ENCODE assay signal across 18 cellular contexts in the genomic region with DNA sequence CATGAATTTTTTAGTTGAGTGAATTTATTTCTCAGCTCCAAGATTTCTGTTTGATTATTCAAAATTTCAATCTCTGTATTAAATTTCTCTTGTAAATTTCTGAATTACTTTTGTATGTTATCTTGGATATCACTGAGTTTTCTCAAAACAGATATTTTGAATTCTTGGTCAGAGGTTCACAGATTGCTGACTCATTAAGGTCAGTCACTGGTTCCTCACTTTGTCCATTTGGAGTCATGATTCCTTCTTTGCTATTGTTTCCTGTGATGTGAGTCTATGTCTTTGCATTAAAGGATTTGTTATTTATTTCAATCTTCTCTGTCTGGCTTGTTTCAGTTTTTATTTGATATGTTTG. TPM values are rescaled to one million over a fixed set of nuclear protein-coding genes. Genes with fewer than 3 reads are reported as not detected.
A peak's percentile ranks its signal among the peaks of the same experiment; 100 is the strongest.
DNase-seq lines count a peak whose midpoint lies in the region; TF ChIP-seq lines count a peak whose summit lies in the region.
"Had no signal": no experiment of that assay in that cellular context is flagged by ENCODE, and none has a peak within 500 bp of the region (broad histone marks: within the 10 kb centered on the region; RNA-seq: fewer than 3 reads in every experiment).

No MANE protein-coding gene starts in this region.

- H3K27ac Mint-ChIP-seq in activated naive CD4-positive, alpha-beta T cell treated with anti-CD3 and anti-CD28 coated beads for 36 hours, result no peak overlapping the region
- H3K27ac Mint-ChIP-seq in mesothelial cell of epicardium, result no peak overlapping the region

- H3K36me3 Mint-ChIP-seq in activated naive CD4-positive, alpha-beta T cell treated with anti-CD3 and anti-CD28 coated beads for 36 hours (ENCODE audit: low read depth), result no peaks in the 10 kb centered on the region
- H3K36me3 Mint-ChIP-seq in mesothelial cell of epicardium, result no peaks in the 10 kb centered on the region
- H3K36me3 Mint-ChIP-seq: activated naive CD4-positive, alpha-beta T cell treated with anti-CD3 and anti-CD28 coated beads, Interleukin-2, amount 50 U/mL, for 24 hours had no signal

- H3K27me3 Mint-ChIP-seq in activated naive CD4-positive, alpha-beta T cell treated with anti-CD3 and anti-CD28 coated beads for 36 hours (ENCODE audit: low read depth), result no peaks in the 10 kb centered on the region
- peaks cover 4% of the 10 kb centered on the region for H3K27me3 Mint-ChIP-seq in mesothelial cell of epicardium (ENCODE audit: low read depth)
- H3K27me3 Mint-ChIP-seq: activated naive CD4-positive, alpha-beta T cell treated with anti-CD3 and anti-CD28 coated beads, Interleukin-2, amount 50 U/mL, for 24 hours had no signal

- H3K27me3 ChIP-seq in ACC112 (ENCODE audit: insufficient read depth, low read length), result no peaks in the 10 kb centered on the region
- no peaks in the 10 kb centered on the region for H3K27me3 ChIP-seq in GM23248 (replicated peaks; ENCODE audit: insufficient read depth)
- H3K27me3 ChIP-seq in adipocyte (replicated peaks; ENCODE audit: control insufficient read depth, insufficient read depth, low read length), result no peaks in the 10 kb centered on the region
- H3K27me3 ChIP-seq: BLaER1, pancreas, Peyer's patch had no signal

- CTCF ChIA-PET in activated naive CD4-positive, alpha-beta T cell treated with anti-CD3 and anti-CD28 coated beads for 36 hours (lab: Charles Lee), result interaction anchor here (0.9 to 8.1 kb wide), 18 partner anchors 9 to 427 kb away, joined by 3 to 85 read pairs (median 4); partner anchors contain the start of genes ADA2 and IL17RA

- DNase-seq in GM23248, result peak; percentile 60
- DNase-seq in adipocyte (ENCODE audit: low read depth), result no peak
- DNase-seq in fibroblast of mammary gland (ENCODE audit: low read depth), result peak; percentile 34
- DNase-seq in central memory CD4-positive, alpha-beta T cell, result no peak
- no peak for DNase-seq in activated naive CD4-positive, alpha-beta T cell treated with anti-CD3 and anti-CD28 coated beads for 36 hours
- DNase-seq in kidney tubule cell (ENCODE audit: low spot score), result no peak
- no peak for DNase-seq in mesothelial cell of epicardium (ENCODE audit: low spot score in 2 of 2, unreplicated experiment in 2 of 2)
- DNase-seq: MM.1S, SIG-M5, spleen had no signal

- intact Hi-C loops in activated naive CD4-positive, alpha-beta T cell treated with anti-CD3 and anti-CD28 coated beads for 36 hours (cut with micrococcal nuclease), result loop anchor here (1.0 kb wide), 4 partner anchors 85 to 427 kb away; partner anchors contain the start of genes CECR2 and HDHD5

- no peaks in the 10 kb centered on the region for H4K20me1 ChIP-seq in GM23248 (ENCODE audit: insufficient read depth)
- H4K20me1 ChIP-seq: BLaER1 had no signal

- no peaks in the 10 kb centered on the region for H3K9me2 ChIP-seq in GM23248 (ENCODE audit: insufficient read depth)

- H3K4me1 Mint-ChIP-seq in activated naive CD4-positive, alpha-beta T cell treated with anti-CD3 and anti-CD28 coated beads for 36 hours (ENCODE audit: low read depth), result peaks cover 20% of the 10 kb centered on the region
- no peaks in the 10 kb centered on the region for H3K4me1 Mint-ChIP-seq in mesothelial cell of epicardium

- H3K4me1 ChIP-seq in ACC112 (ENCODE audit: control insufficient read depth, insufficient read depth, low read length, unreplicated experiment), result peaks cover 19% of the 10 kb centered on the region
- H3K4me1 ChIP-seq in GM23248 (ENCODE audit: insufficient read depth), result peaks cover 41% of the 10 kb centered on the region
- peaks cover 13% of the 10 kb centered on the region for H3K4me1 ChIP-seq in adipocyte (ENCODE audit: control insufficient read depth, insufficient read depth, low read length)
- H3K4me1 ChIP-seq: pancreas, Peyer's patch had no signal

- no peaks in the 10 kb centered on the region for H3K9me3 Mint-ChIP-seq in activated naive CD4-positive, alpha-beta T cell treated with anti-CD3 and anti-CD28 coated beads for 36 hours
- no peaks in the 10 kb centered on the region for H3K9me3 Mint-ChIP-seq in mesothelial cell of epicardium
- H3K9me3 Mint-ChIP-seq: activated naive CD4-positive, alpha-beta T cell treated with anti-CD3 and anti-CD28 coated beads, Interleukin-2, amount 50 U/mL, for 24 hours; activated T-helper 1 cell treated with anti-CD3 and anti-CD28 coated beads, Interleukin-12 subunit alpha, Interleukin-12 subunit beta, Interleukin-2, Interleukin-4 antibody, amounts not matched to agents 30 ng/mL and 10 ng/mL and 1 ng/mL, durations not matched to agents 14 hours and 24 hours and 36 hours had no signal

- no peaks in the 10 kb centered on the region for H3K9me3 ChIP-seq in GM23248 (ENCODE audit: low read depth)
- H3K9me3 ChIP-seq in adipocyte (ENCODE audit: control insufficient read depth, low read length), result no peaks in the 10 kb centered on the region
- H3K9me3 ChIP-seq: BLaER1, pancreas, Peyer's patch had no signal

- peak overlapping the region; percentile 65 for H3K4me2 ChIP-seq in GM23248 (ENCODE audit: unreplicated experiment)

- in situ Hi-C loops in GM23248 (cut with MboI), result loop anchor here (10.0 kb wide), 2 partner anchors 90 to 430 kb away; no protein-coding TSS in a partner anchor

- H3F3A ChIP-seq in GM23248 (ENCODE audit: insufficient read depth), result peaks cover 26% of the 10 kb centered on the region

- H3K4me3 Mint-ChIP-seq in activated naive CD4-positive, alpha-beta T cell treated with anti-CD3 and anti-CD28 coated beads for 36 hours, result no peak overlapping the region
- H3K4me3 Mint-ChIP-seq in mesothelial cell of epicardium, result no peak overlapping the region

- TF ChIP-seq CTCF in fibroblast of mammary gland (conservative IDR thresholded peaks at IDR 0.05; ENCODE audit: control insufficient read depth, insufficient read depth, low read depth, low read length) (no peak), mesothelial cell of epicardium (IDR thresholded peaks at IDR 0.05; ENCODE audit: unreplicated experiment) (no peak)

- peak overlapping the region; percentile 61 for H3K27ac ChIP-seq in ACC112 (ENCODE audit: low read depth, low read length)
- peak overlapping the region; percentile 72 for H3K27ac ChIP-seq in GM23248
- H3K27ac ChIP-seq: BLaER1, dorsolateral prefrontal cortex, pancreas, Peyer's patch had no signal

- H3K4me3 ChIP-seq in ACC112 (ENCODE audit: low read depth, low read length) (no peak overlapping the region), GM23248 (no peak overlapping the region), adipocyte (ENCODE audit: low read length) (no peak overlapping the region), fibroblast of mammary gland (ENCODE audit: control insufficient read depth, low read depth, low read length) (no peak overlapping the region)
- H3K4me3 ChIP-seq: BLaER1, dorsolateral prefrontal cortex, lung, pancreas, Peyer's patch, spleen had no signal

- no peak overlapping the region for H2AFZ ChIP-seq in ACC112 (ENCODE audit: low read length, unreplicated experiment)
- no peak overlapping the region for H2AFZ ChIP-seq in GM23248

- no peaks in the 10 kb centered on the region for H3K79me2 ChIP-seq in ACC112 (ENCODE audit: control insufficient read depth, insufficient read depth, low read length, unreplicated experiment)
- H3K79me2 ChIP-seq in GM23248 (ENCODE audit: insufficient read depth), result no peaks in the 10 kb centered on the region

- no peaks in the 10 kb centered on the region for H3K36me3 ChIP-seq in ACC112 (ENCODE audit: insufficient read depth, low read length)
- H3K36me3 ChIP-seq in GM23248 (ENCODE audit: low read depth), result no peaks in the 10 kb centered on the region
- H3K36me3 ChIP-seq in adipocyte (ENCODE audit: control insufficient read depth, insufficient read depth, low read length, severe bottlenecking), result no peaks in the 10 kb centered on the region
- H3K36me3 ChIP-seq: BLaER1, pancreas, Peyer's patch, spleen had no signal

- H3K9ac ChIP-seq in GM23248 (no peak overlapping the region), adipocyte (ENCODE audit: low read length) (peak overlapping the region; percentile 22)
- H3K9ac ChIP-seq: BLaER1 had no signal

RNA-seq across cellular contexts. Expression of gene IL17RA, which starts 10.2 kb away (rescaled TPM):
- total RNA-seq in GM23248 (2014; rRNA removed; shearing (Covaris generic)), result 18.3 and 31.6 TPM in 2 replicates
- 13.9 and 15.2 TPM in 2 replicates for polyA plus RNA-seq in GM23248 (2016; fragmentation: Nextera tagmentation; extraction: Ambion mirVana)
- 10 to 100 TPM; 10.2 to 10.7 TPM for total RNA-seq in activated naive CD4-positive, alpha-beta T cell treated with anti-CD3 and anti-CD28 coated beads for 36 hours
- 11.1 to 11.8 TPM (median 11.8 TPM) in 3 replicates for total RNA-seq in mesothelial cell of epicardium

RNA-seq across cellular contexts. Expression of gene TMEM121B, which starts 46.5 kb away (rescaled TPM):
- 0.11 TPM in 1 of 2 replicates, not detected in the other for total RNA-seq in GM23248 (2014; rRNA removed; shearing (Covaris generic))
- not detected in 2 replicates for polyA plus RNA-seq in GM23248 (2016; fragmentation: Nextera tagmentation; extraction: Ambion mirVana)
- total RNA-seq in activated naive CD4-positive, alpha-beta T cell treated with anti-CD3 and anti-CD28 coated beads for 36 hours, result under 1 TPM; 0.19 to 0.22 TPM
- total RNA-seq in mesothelial cell of epicardium, result 1.0 to 1.1 TPM (median 1.1 TPM) in 3 replicates

Comparison
In these comparisons a context has a peak if more than half of its experiments do, and no peak if none do; other contexts are left out.
1. DNase-seq: peak in GM23248 (single experiment) and fibroblast of mammary gland (single experiment); none in adipocyte (single experiment), central memory CD4-positive, alpha-beta T cell (single experiment), activated naive CD4-positive, alpha-beta T cell treated with anti-CD3 and anti-CD28 coated beads for 36 hours (single experiment), kidney tubule cell (single experiment) and mesothelial cell of epicardium (0 of 2).